Comparison of ENCODE assay signal across 37 cellular contexts in the genomic region with DNA sequence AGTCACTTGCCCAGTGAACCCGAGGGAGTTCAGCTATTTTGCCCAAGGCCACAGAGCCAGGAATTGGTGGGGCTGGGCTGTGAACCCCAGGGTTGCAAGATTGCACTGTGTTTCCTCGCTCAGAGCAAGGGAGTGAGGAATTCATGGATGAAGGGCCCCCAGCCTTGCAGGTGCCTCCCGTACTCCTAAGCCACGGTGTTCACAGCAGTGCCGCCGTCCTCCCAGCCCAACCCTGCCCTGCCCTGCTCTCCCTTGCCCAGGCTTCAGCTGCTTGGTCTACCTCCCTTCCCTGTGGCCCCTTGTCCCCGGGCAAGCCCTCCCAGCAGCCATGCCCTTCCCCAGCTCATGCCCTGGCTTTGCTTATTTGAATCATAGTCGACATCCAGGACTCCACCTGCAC. TPM values are rescaled to one million over a fixed set of nuclear protein-coding genes. Genes with fewer than 3 reads are reported as not detected.
"Had no signal": no experiment of that assay in that cellular context is flagged by ENCODE, and none has a peak within 500 bp of the region (broad histone marks: within the 10 kb centered on the region; RNA-seq: fewer than 3 reads in every experiment).

No MANE protein-coding gene starts in this region.

- H3K4me1 ChIP-seq: ascending aorta had no signal

- FAIRE-seq: bronchial epithelial cell, TTC549 had no signal

- H3K4me1 Mint-ChIP-seq: activated B cell treated with CpG ODN at 0.5 μM for 24 hours; activated CD4-positive, alpha-beta memory T cell treated with anti-CD3 and anti-CD28 coated beads, Interleukin-2, amount 10 ng/mL, durations not matched to agents 7 days and 5 days; activated CD4-positive, alpha-beta T cell treated with anti-CD3 and anti-CD28 coated beads, Interleukin-2, amount 10 ng/mL, durations not matched to agents 24 days and 14 days; activated CD8-positive, alpha-beta memory T cell treated with anti-CD3 and anti-CD28 coated beads, Interleukin-2, amount 10 ng/mL, durations not matched to agents 7 days and 5 days; activated naive CD4-positive, alpha-beta T cell treated with anti-CD3 and anti-CD28 coated beads, Interleukin-2, amount 10 ng/mL, durations not matched to agents 7 days and 5 days; activated naive CD4-positive, alpha-beta T cell treated with anti-CD3 and anti-CD28 coated beads, Interleukin-2, amount 50 U/mL, for 24 hours; activated naive CD8-positive, alpha-beta T cell treated with anti-CD3 and anti-CD28 coated beads, Interleukin-2, amount 10 ng/mL, durations not matched to agents 7 days and 5 days; activated naive CD8-positive, alpha-beta T cell treated with anti-CD3 and anti-CD28 coated beads, Interleukin-2, amount 50 U/mL, for 24 hours; brain; central memory CD8-positive, alpha-beta T cell; T-cell had no signal

- H3K36me3 ChIP-seq: ascending aorta, cardiac muscle cell had no signal

- H3K4me3 ChIP-seq: ascending aorta, cardiac muscle cell had no signal

- H3K27ac ChIP-seq: ascending aorta, cardiac muscle cell, VCaP had no signal

- H3K36me3 Mint-ChIP-seq: activated CD8-positive, alpha-beta memory T cell treated with anti-CD3 and anti-CD28 coated beads, Interleukin-2, amount 10 ng/mL, durations not matched to agents 7 days and 5 days; activated naive CD4-positive, alpha-beta T cell treated with anti-CD3 and anti-CD28 coated beads, Interleukin-2, amount 10 ng/mL, durations not matched to agents 7 days and 5 days; activated naive CD4-positive, alpha-beta T cell treated with anti-CD3 and anti-CD28 coated beads, Interleukin-2, amount 50 U/mL, for 24 hours; activated naive CD8-positive, alpha-beta T cell; activated naive CD8-positive, alpha-beta T cell treated with anti-CD3 and anti-CD28 coated beads, Interleukin-2, amount 10 ng/mL, durations not matched to agents 7 days and 5 days; brain; T-cell had no signal

- H3K27ac Mint-ChIP-seq: activated B cell treated with CpG ODN at 0.5 μM for 24 hours; activated CD4-positive, alpha-beta memory T cell treated with anti-CD3 and anti-CD28 coated beads, Interleukin-2, amount 10 ng/mL, durations not matched to agents 7 days and 5 days; activated CD4-positive, alpha-beta T cell treated with anti-CD3 and anti-CD28 coated beads, Interleukin-2, amount 10 ng/mL, durations not matched to agents 24 days and 14 days; activated CD8-positive, alpha-beta memory T cell treated with anti-CD3 and anti-CD28 coated beads, Interleukin-2, amount 10 ng/mL, durations not matched to agents 7 days and 5 days; activated CD8-positive, alpha-beta T cell treated with anti-CD3 and anti-CD28 coated beads, Interleukin-2, amount 10 ng/mL, durations not matched to agents 7 days and 5 days; activated naive CD4-positive, alpha-beta T cell treated with anti-CD3 and anti-CD28 coated beads, Interleukin-2, amount 10 ng/mL, durations not matched to agents 7 days and 5 days; activated naive CD4-positive, alpha-beta T cell treated with anti-CD3 and anti-CD28 coated beads, Interleukin-2, amount 50 U/mL, for 24 hours; activated naive CD8-positive, alpha-beta T cell; activated naive CD8-positive, alpha-beta T cell treated with anti-CD3 and anti-CD28 coated beads, Interleukin-2, amount 10 ng/mL, durations not matched to agents 7 days and 5 days; activated naive CD8-positive, alpha-beta T cell treated with anti-CD3 and anti-CD28 coated beads, Interleukin-2, amount 50 U/mL, for 24 hours; activated T-cell treated with anti-CD3 and anti-CD28 coated beads, Interleukin-2, amount 50 U/mL, for 24 hours; activated T-helper 2 cell treated with anti-CD3 and anti-CD28 coated beads, Interferon-gamma antibody, Interleukin-2, Interleukin-4, amounts not matched to agents 10 μg/mL and 5 μg/mL and 100 μg/mL, durations not matched to agents 14 hours and 24 hours and 36 hours; T-cell; T-helper 2 cell treated with Interferon-gamma antibody and Interleukin-4, amounts not matched to agents 5 μg/mL and 100 μg/mL, for 36 hours had no signal

- DNase-seq: activated B cell treated with CpG ODN at 0.5 μM for 24 hours; activated CD4-positive, alpha-beta memory T cell treated with anti-CD3 and anti-CD28 coated beads, Interleukin-2, amount 10 ng/mL, durations not matched to agents 7 days and 5 days; activated CD4-positive, alpha-beta T cell treated with anti-CD3 and anti-CD28 coated beads for 4 hours; activated CD4-positive, alpha-beta T cell treated with anti-CD3 and anti-CD28 coated beads, Interleukin-2, amount 10 ng/mL, durations not matched to agents 24 days and 14 days; activated CD4-positive, alpha-beta T cell treated with anti-CD3 and anti-CD28 coated beads, Interleukin-2, amount 50 U/mL, for 1 hour; activated CD4-positive, alpha-beta T cell treated with anti-CD3 and anti-CD28 coated beads, Interleukin-2, amount 50 U/mL, for 4 hours; activated CD4-positive, CD25-positive, alpha-beta regulatory T cell treated with anti-CD3 and anti-CD28 coated beads, Interleukin-2, amount 50 U/mL, for 72 hours; activated CD8-positive, alpha-beta memory T cell treated with anti-CD3 and anti-CD28 coated beads for 24 hours; activated CD8-positive, alpha-beta memory T cell treated with anti-CD3 and anti-CD28 coated beads, Interleukin-2, amount 10 ng/mL, durations not matched to agents 7 days and 5 days; activated CD8-positive, alpha-beta memory T cell treated with anti-CD3 and anti-CD28 coated beads, Interleukin-2, amount 50 U/mL, for 48 hours; activated CD8-positive, alpha-beta T cell treated with anti-CD3 and anti-CD28 coated beads, Interleukin-2, amount 10 ng/mL, durations not matched to agents 7 days and 5 days; activated effector memory CD4-positive, alpha-beta T cell treated with Interleukin-2 at 50 U/mL for 16 hours; activated gamma-delta T cell; activated naive CD4-positive, alpha-beta T cell treated with anti-CD3 and anti-CD28 coated beads, Interleukin-2, amount 10 ng/mL, durations not matched to agents 7 days and 5 days; activated naive CD4-positive, alpha-beta T cell treated with Interleukin-2 at 50 U/mL for 16 hours; activated naive CD8-positive, alpha-beta T cell treated with anti-CD3 and anti-CD28 coated beads, Interleukin-2, amount 10 ng/mL, durations not matched to agents 7 days and 5 days; activated naive CD8-positive, alpha-beta T cell treated with anti-CD3 and anti-CD28 coated beads, Interleukin-2, amount 50 U/mL, for 24 hours; activated T-cell treated with anti-CD3 and anti-CD28 coated beads, Interleukin-2, amount 50 U/mL, for 24 hours; activated T-cell treated with anti-CD3 and anti-CD28 coated beads, Interleukin-2, amount 50 U/mL, for 48 hours; amygdala; anterior cingulate cortex; caudate nucleus; cerebellar nuclear complex; T-cell; T-helper 2 cell; T-helper 9 cell had no signal

- H3K27me3 ChIP-seq: ascending aorta, cardiac muscle cell had no signal

- ATAC-seq: activated CD8-positive, alpha-beta memory T cell treated with anti-CD3 and anti-CD28 coated beads, Interleukin-2, amount 10 ng/mL, durations not matched to agents 7 days and 5 days; activated CD8-positive, alpha-beta T cell treated with anti-CD3 and anti-CD28 coated beads, Interleukin-2, amount 10 ng/mL, durations not matched to agents 7 days and 5 days; activated naive CD8-positive, alpha-beta T cell treated with anti-CD3 and anti-CD28 coated beads, Interleukin-2, amount 50 U/mL, for 24 hours; T-cell had no signal

- H3K9me3 ChIP-seq: ascending aorta had no signal

- H3K4me3 Mint-ChIP-seq: activated B cell treated with CpG ODN at 0.5 μM for 24 hours; activated CD4-positive, alpha-beta memory T cell treated with anti-CD3 and anti-CD28 coated beads, Interleukin-2, amount 10 ng/mL, durations not matched to agents 7 days and 5 days; activated CD4-positive, alpha-beta T cell treated with anti-CD3 and anti-CD28 coated beads, Interleukin-2, amount 10 ng/mL, durations not matched to agents 24 days and 14 days; activated CD8-positive, alpha-beta memory T cell treated with anti-CD3 and anti-CD28 coated beads, Interleukin-2, amount 10 ng/mL, durations not matched to agents 7 days and 5 days; activated CD8-positive, alpha-beta T cell treated with anti-CD3 and anti-CD28 coated beads, Interleukin-2, amount 10 ng/mL, durations not matched to agents 7 days and 5 days; activated naive CD4-positive, alpha-beta T cell treated with anti-CD3 and anti-CD28 coated beads, Interleukin-2, amount 10 ng/mL, durations not matched to agents 7 days and 5 days; activated naive CD4-positive, alpha-beta T cell treated with anti-CD3 and anti-CD28 coated beads, Interleukin-2, amount 50 U/mL, for 24 hours; activated naive CD8-positive, alpha-beta T cell; activated naive CD8-positive, alpha-beta T cell treated with anti-CD3 and anti-CD28 coated beads, Interleukin-2, amount 10 ng/mL, durations not matched to agents 7 days and 5 days; activated naive CD8-positive, alpha-beta T cell treated with anti-CD3 and anti-CD28 coated beads, Interleukin-2, amount 50 U/mL, for 24 hours; activated T-cell treated with anti-CD3 and anti-CD28 coated beads, Interleukin-2, amount 50 U/mL, for 24 hours; central memory CD8-positive, alpha-beta T cell; T-cell; T-helper 2 cell treated with Interferon-gamma antibody and Interleukin-4, amounts not matched to agents 5 μg/mL and 100 μg/mL, for 36 hours had no signal

RNA-seq across cellular contexts. Expression of a gene that starts 6.1 kb away (rescaled TPM):
- total RNA-seq: activated B cell treated with CpG ODN at 0.5 μM for 24 hours; activated CD4-positive, alpha-beta memory T cell treated with anti-CD3 and anti-CD28 coated beads, Interleukin-2, amount 10 ng/mL, durations not matched to agents 7 days and 5 days; activated CD8-positive, alpha-beta T cell treated with anti-CD3 and anti-CD28 coated beads, Interleukin-2, amount 10 ng/mL, durations not matched to agents 7 days and 5 days; activated T-helper 2 cell treated with anti-CD3 and anti-CD28 coated beads, Interferon-gamma antibody, Interleukin-2, Interleukin-4, amounts not matched to agents 10 μg/mL and 5 μg/mL and 100 μg/mL, durations not matched to agents 14 hours and 24 hours and 36 hours; bronchial epithelial cell had no signal
